25 cellular contexts compared by ENCODE assay signal in genomic region chr1:2974701-2975301, GRCh38. TPM values are rescaled to one million over a fixed set of nuclear protein-coding genes. Genes with fewer than 3 reads are reported as not detected.
"Had no signal": no experiment of that assay in that cellular context is flagged by ENCODE, and none has a peak within 500 bp of the region (broad histone marks: within the 10 kb centered on the region; RNA-seq: fewer than 3 reads in every experiment).

No MANE protein-coding gene starts in this region.

- H3K27me3 ChIP-seq: neural progenitor cell, uterus had no signal

- H3K36me3 ChIP-seq: neural progenitor cell, uterus had no signal

- H3K4me1 ChIP-seq: neural progenitor cell, parathyroid adenoma, uterus had no signal

- ATAC-seq: activated CD8-positive, alpha-beta T cell treated with anti-CD3 and anti-CD28 coated beads, Interleukin-2, amount 10 ng/mL, durations not matched to agents 7 days and 5 days; activated T-helper 17 cell treated with anti-CD3 and anti-CD28 coated beads, Interleukin-2, amount 50 U/mL, for 72 hours; left colon; T-helper 17 cell; WTC11 had no signal

- H3K4me3 ChIP-seq: neural progenitor cell, uterus had no signal

- H3K9me3 ChIP-seq: uterus had no signal

- DNase-seq: activated CD4-positive, alpha-beta T cell treated with anti-CD3 and anti-CD28 coated beads for 48 hours; activated CD8-positive, alpha-beta T cell treated with anti-CD3 and anti-CD28 coated beads, Interleukin-2, amount 10 ng/mL, durations not matched to agents 7 days and 5 days; activated naive CD4-positive, alpha-beta T cell treated with Interleukin-2 at 50 U/mL for 16 hours; activated T-cell treated with anti-CD3 and anti-CD28 coated beads for 4 hours; anterior cingulate cortex; cerebellar nuclear complex; dermis blood vessel endothelial cell; mammary epithelial cell; naive B cell; stimulated activated CD4-positive, alpha-beta T cell treated with anti-CD3 and anti-CD28 coated beads, Interleukin-15, amount 100 ng/mL, for 24 hours; stimulated activated CD4-positive, alpha-beta T cell treated with anti-CD3 and anti-CD28 coated beads, Interleukin-4, amount 100 ng/mL, for 4 hours; stimulated activated CD8-positive, alpha-beta memory T cell treated with anti-CD3 and anti-CD28 coated beads, Interleukin-4, amount 100 ng/mL, for 48 hours; stimulated activated naive CD4-positive, alpha-beta T cell treated with Interleukin-2 at 50 U/mL for 16 hours; T-helper 17 cell; uterus had no signal

- H3K27ac ChIP-seq: epithelial cell of prostate, neural progenitor cell, parathyroid adenoma, uterus had no signal

RNA-seq across cellular contexts. Expression of gene ACTRT2, which starts 46.5 kb away (rescaled TPM):
- total RNA-seq: activated CD8-positive, alpha-beta T cell treated with anti-CD3 and anti-CD28 coated beads, Interleukin-2, amount 10 ng/mL, durations not matched to agents 7 days and 5 days; activated T-helper 17 cell treated with anti-CD3 and anti-CD28 coated beads, Interleukin-2, amount 50 U/mL, for 72 hours; dermis blood vessel endothelial cell; frontal cortex; left colon; mammary epithelial cell; mononuclear cell; renal cortical epithelial cell; skeletal muscle tissue; T-helper 17 cell; uterus; WTC11 had no signal
